ENCODE assay signal across 9 cellular contexts in the genomic region with DNA sequence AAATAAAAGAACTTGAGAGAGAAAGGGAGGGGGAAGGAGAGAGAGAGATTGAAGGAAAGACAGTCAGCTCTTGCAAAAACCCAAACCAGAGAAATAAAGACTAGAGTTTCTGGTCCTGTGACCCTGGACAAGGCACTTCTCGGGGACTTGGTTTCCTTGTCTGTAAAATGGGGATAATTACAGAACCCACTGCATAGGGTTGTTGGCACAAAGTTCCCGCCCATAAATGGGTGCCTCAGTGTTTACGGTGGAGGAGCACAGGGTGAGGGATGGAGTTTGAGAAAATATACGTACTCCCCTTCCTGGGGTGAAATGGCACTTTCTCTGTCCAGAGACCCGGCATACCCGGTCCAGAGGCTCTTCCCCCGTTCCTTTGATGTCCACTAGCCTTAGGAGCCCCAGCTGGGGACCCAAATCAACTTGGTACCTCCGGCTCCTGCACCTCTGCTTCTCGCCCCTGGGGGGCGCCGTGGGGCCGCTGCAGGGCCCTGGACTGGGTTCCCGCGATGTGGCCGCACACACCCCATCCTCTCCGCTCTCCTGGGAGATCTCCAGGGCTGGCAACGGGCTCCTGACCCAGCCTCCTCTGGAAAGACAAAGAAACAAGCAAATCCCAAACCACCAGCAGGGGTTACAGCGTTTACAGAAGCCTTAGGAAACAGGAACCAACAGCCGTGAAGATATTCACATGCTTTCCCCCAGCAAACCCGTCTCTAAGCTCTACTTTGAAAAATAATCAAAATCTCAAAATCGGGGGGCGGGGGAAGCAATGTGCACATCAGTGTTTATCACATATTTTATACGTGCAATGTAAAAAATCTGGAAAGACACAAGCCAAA. TPM values are rescaled to one million over a fixed set of nuclear protein-coding genes. Genes with fewer than 3 reads are reported as not detected.
DNase-seq lines count a peak whose midpoint lies in the region; ATAC-seq and TF ChIP-seq lines count a peak whose summit lies in the region.
"Had no signal": no experiment of that assay in that cellular context is flagged by ENCODE, and none has a peak within 500 bp of the region (broad histone marks: within the 10 kb centered on the region; RNA-seq: fewer than 3 reads in every experiment).

No MANE protein-coding gene starts in this region.

- H3K27ac ChIP-seq in VCaP: peak overlapping the region; percentile 53

- H3K4me3 Mint-ChIP-seq in MCF 10A (ENCODE audit: unreplicated experiment): no peak overlapping the region
- peak overlapping the region in 1 of 5 donors; percentile 53 for H3K4me3 Mint-ChIP-seq in immature natural killer cell

- no peak overlapping the region for H3K27ac Mint-ChIP-seq in MCF 10A (ENCODE audit: low read depth, unreplicated experiment)
- no peak overlapping the region for H3K27ac Mint-ChIP-seq in immature natural killer cell

- BruUV-seq in MCF 10A (replicated peaks; lab: Mats Ljungman, UMichigan): no TSS peak

- TF ChIP-seq CTCF in VCaP (conservative IDR thresholded peaks at IDR 0.05): peak; percentile 96
- peak; percentile 92 for TF ChIP-seq CTCF in MCF 10A (IDR thresholded peaks at IDR 0.05; ENCODE audit: unreplicated experiment)

- H3K27me3 Mint-ChIP-seq in MCF 10A (ENCODE audit: insufficient read depth, unreplicated experiment) (no peaks in the 10 kb centered on the region), immature natural killer cell (ENCODE audit: low read depth in 3 of 3) (peaks cover 2 to 4% (median 3%) of the 10 kb centered on the region in 3 donors)

- CTCF ChIA-PET in MCF 10A (lab: Yijun Ruan, JAX): interaction anchor here (0.6 to 8.1 kb wide), 25 partner anchors 10 to 1386 kb away, joined by 3 to 105 read pairs (median 5); a partner anchor contains a TSS

- H3K4me1 Mint-ChIP-seq in MCF 10A (ENCODE audit: insufficient read depth, unreplicated experiment) (no peaks in the 10 kb centered on the region), immature natural killer cell (peaks cover 0 to 2% of the 10 kb centered on the region in 2 donors)

- intact Hi-C loops in MCF 10A (cut with micrococcal nuclease): loop anchor here (1.0 to 2.0 kb wide), 2 partner anchors 57 to 64 kb away; no protein-coding TSS in a partner anchor

- H3K9me3 Mint-ChIP-seq in MCF 10A (ENCODE audit: unreplicated experiment) (no peaks in the 10 kb centered on the region), immature natural killer cell (no peaks in the 10 kb centered on the region)

- DNase-seq in NCI-H1417 (lab: John Stamatoyannopoulos, UW) (peak; percentile 16 to 71 (median 56)), NCI-H1417 treated with DMSO at 0.1 percent for 48 hours (lab: John Stamatoyannopoulos, UW) (no peak), NCI-H2107 treated with DMSO at 0.1 percent for 48 hours (lab: John Stamatoyannopoulos, UW; ENCODE audit: unreplicated experiment) (peak; percentile 58), MCF 10A (ENCODE audit: unreplicated experiment) (peak; percentile 79), immature natural killer cell (peak; percentile 17 to 44 (median 35))
- DNase-seq in stimulated activated CD4-positive, alpha-beta T cell treated with anti-CD3 and anti-CD28 coated beads, Interleukin-15, amount 100 ng/mL, for 48 hours (ENCODE audit: low read depth in 2 of 2): peak; percentile 32 to 53

- no peak for ATAC-seq in GM21367 (IDR thresholded peaks at IDR 0.05; ENCODE audit: unreplicated experiment)

- H3K36me3 Mint-ChIP-seq in MCF 10A (ENCODE audit: insufficient read depth, unreplicated experiment): peaks cover 6% of the 10 kb centered on the region
- no peaks in the 10 kb centered on the region for H3K36me3 Mint-ChIP-seq in immature natural killer cell

- POLR2A ChIA-PET in MCF 10A (lab: Yijun Ruan, JAX): interaction anchor here (0.5 to 2.4 kb wide), 12 partner anchors 11 to 595 kb away, joined by 3 to 9 read pairs (median 3); a partner anchor contains a TSS

RNA-seq across cellular contexts. Expression of a gene that starts 26.3 kb away (rescaled TPM):
- total RNA-seq in MCF 10A (2022): 74.0 and 96.6 TPM in 2 replicates
- not detected for polyA plus RNA-seq in immature natural killer cell
- total RNA-seq: pulmonary artery endothelial cell had no signal
